In the genomic region with DNA sequence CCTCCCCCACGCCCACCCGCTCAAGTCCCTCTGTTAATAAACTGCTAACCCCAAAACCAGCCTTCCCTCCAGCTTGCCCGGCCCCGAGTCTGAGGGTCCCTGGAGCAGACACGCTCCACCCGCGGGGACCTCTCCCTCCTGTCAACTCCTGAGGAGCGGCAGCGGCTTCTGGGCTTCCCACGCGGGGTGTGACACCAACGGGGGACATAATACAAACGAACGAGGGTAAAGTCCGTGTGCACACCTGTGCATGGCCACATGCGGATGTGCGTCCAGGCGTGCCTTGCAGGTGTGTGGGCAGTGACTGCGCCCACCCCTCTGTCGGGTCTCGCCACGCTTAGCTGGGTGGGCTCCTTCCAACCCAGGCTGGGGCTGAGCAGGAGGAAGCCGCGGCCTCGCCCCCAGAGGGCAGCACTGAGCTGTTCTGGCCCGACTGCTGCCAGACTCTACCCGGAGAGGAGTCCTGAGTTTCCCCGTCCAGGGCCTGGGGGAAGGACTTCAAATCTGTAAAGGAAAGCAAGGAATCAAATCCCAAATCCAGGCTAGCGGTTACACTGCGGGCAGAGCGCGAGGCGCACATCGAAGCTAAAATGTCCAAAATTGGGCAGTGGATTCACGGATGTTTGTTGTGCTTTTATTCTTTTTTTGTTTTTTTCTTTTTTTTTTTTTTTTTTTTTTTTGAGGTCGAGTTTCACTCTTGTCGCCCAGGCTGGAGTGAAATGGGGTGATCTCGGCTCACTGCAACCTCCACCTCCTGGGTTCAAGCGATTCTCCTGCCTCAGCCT, we compare ENCODE assay signal across 8 cellular contexts. TPM values are rescaled to one million over a fixed set of nuclear protein-coding genes. Genes with fewer than 3 reads are reported as not detected.
DNase-seq lines count a peak whose midpoint lies in the region; ATAC-seq and TF ChIP-seq lines count a peak whose summit lies in the region.

No MANE protein-coding gene starts in this region.

- peak overlapping the region; percentile 66 for H3K4me3 Mint-ChIP-seq in activated T-helper 17 cell treated with anti-CD3 and anti-CD28 coated beads, Interleukin-2, amount 50 U/mL, for 72 hours
- H3K4me3 Mint-ChIP-seq in natural killer cell = peak overlapping the region; percentile 73
- H3K4me3 Mint-ChIP-seq in stimulated activated memory B cell treated with anti-CD40 and anti-IgM and Interleukin-4, amounts not matched to agents 10 μg/mL and 1 μg/mL and 100 μg/mL, for 72 hours = peak overlapping the region; percentile 79

- H3K4me1 Mint-ChIP-seq in activated T-helper 17 cell treated with anti-CD3 and anti-CD28 coated beads, Interleukin-2, amount 50 U/mL, for 72 hours = no peaks in the 10 kb centered on the region
- H3K4me1 Mint-ChIP-seq in natural killer cell = peaks cover 9 to 10% of the 10 kb centered on the region in 2 donors
- H3K4me1 Mint-ChIP-seq in stimulated activated memory B cell treated with anti-CD40 and anti-IgM and Interleukin-4, amounts not matched to agents 10 μg/mL and 1 μg/mL and 100 μg/mL, for 72 hours = peaks cover 11% of the 10 kb centered on the region

- H3K27me3 Mint-ChIP-seq in activated T-helper 17 cell treated with anti-CD3 and anti-CD28 coated beads, Interleukin-2, amount 50 U/mL, for 72 hours = no peaks in the 10 kb centered on the region
- H3K27me3 Mint-ChIP-seq in natural killer cell (ENCODE audit: low read depth in 2 of 2) = peaks cover 0 to 4% of the 10 kb centered on the region in 2 donors
- H3K27me3 Mint-ChIP-seq in stimulated activated memory B cell treated with anti-CD40 and anti-IgM and Interleukin-4, amounts not matched to agents 10 μg/mL and 1 μg/mL and 100 μg/mL, for 72 hours = no peaks in the 10 kb centered on the region

- peak; percentile 60 to 63 for DNase-seq in Kasumi-1 (lab: John Stamatoyannopoulos, UW)
- DNase-seq in RKO (ENCODE audit: low spot score) = peak; percentile 85
- peak; percentile 85 for DNase-seq in fibroblast of peridontal ligament (ENCODE audit: extremely low read depth)
- peak; percentile 81 for DNase-seq in natural killer cell

- ATAC-seq in activated T-helper 17 cell treated with anti-CD3 and anti-CD28 coated beads, Interleukin-2, amount 50 U/mL, for 72 hours (replicated peaks) = peak; percentile 91
- ATAC-seq in natural killer cell = peak; percentile 91 to 93 (median 92)
- peak; percentile 91 for ATAC-seq in stimulated activated memory B cell treated with anti-CD40 and anti-IgM and Interleukin-4, amounts not matched to agents 10 μg/mL and 1 μg/mL and 100 μg/mL, for 72 hours
- no peak for ATAC-seq in GM19351 (IDR thresholded peaks at IDR 0.05; ENCODE audit: unreplicated experiment)

- intact Hi-C loops in natural killer cell (cut with micrococcal nuclease) = loop anchor here (1.0 kb wide), 5 partner anchors 14 to 845 kb away; no protein-coding TSS in a partner anchor

- H3K9me3 Mint-ChIP-seq in activated T-helper 17 cell treated with anti-CD3 and anti-CD28 coated beads, Interleukin-2, amount 50 U/mL, for 72 hours = no peaks in the 10 kb centered on the region
- H3K9me3 Mint-ChIP-seq in natural killer cell = no peaks in the 10 kb centered on the region
- no peaks in the 10 kb centered on the region for H3K9me3 Mint-ChIP-seq in stimulated activated memory B cell treated with anti-CD40 and anti-IgM and Interleukin-4, amounts not matched to agents 10 μg/mL and 1 μg/mL and 100 μg/mL, for 72 hours

- peak overlapping the region; percentile 61 for H3K27ac Mint-ChIP-seq in activated T-helper 17 cell treated with anti-CD3 and anti-CD28 coated beads, Interleukin-2, amount 50 U/mL, for 72 hours
- H3K27ac Mint-ChIP-seq in natural killer cell = peak overlapping the region in 1 of 2 donors; percentile 41
- peak overlapping the region; percentile 77 for H3K27ac Mint-ChIP-seq in stimulated activated memory B cell treated with anti-CD40 and anti-IgM and Interleukin-4, amounts not matched to agents 10 μg/mL and 1 μg/mL and 100 μg/mL, for 72 hours

- no peaks in the 10 kb centered on the region for H3K36me3 Mint-ChIP-seq in activated T-helper 17 cell treated with anti-CD3 and anti-CD28 coated beads, Interleukin-2, amount 50 U/mL, for 72 hours (ENCODE audit: low read depth)
- H3K36me3 Mint-ChIP-seq in natural killer cell = no peaks in the 10 kb centered on the region
- no peaks in the 10 kb centered on the region for H3K36me3 Mint-ChIP-seq in stimulated activated memory B cell treated with anti-CD40 and anti-IgM and Interleukin-4, amounts not matched to agents 10 μg/mL and 1 μg/mL and 100 μg/mL, for 72 hours

- TF ChIP-seq CTCF in GM12875 (IDR thresholded peaks at IDR 0.05; ENCODE audit: borderline replicate concordance, insufficient read depth, low read depth, low read length) (peak; percentile 97), natural killer cell (IDR thresholded peaks at IDR 0.05) (peak; percentile 70)

- no peak overlapping the region for H3K4me3 ChIP-seq in GM12875 (ENCODE audit: low read depth, low read length)

RNA-seq across cellular contexts. Expression of a gene that starts 24.2 kb away (rescaled TPM):
- 1 to 10 TPM in 1 of 2 donors, under 1 TPM in 1; 0.58 to 2.5 TPM for total RNA-seq in activated T-helper 17 cell treated with anti-CD3 and anti-CD28 coated beads, Interleukin-2, amount 50 U/mL, for 72 hours
- not detected for total RNA-seq in natural killer cell

RNA-seq across cellular contexts. Expression of a gene that starts 36.0 kb away (rescaled TPM):
- total RNA-seq in activated T-helper 17 cell treated with anti-CD3 and anti-CD28 coated beads, Interleukin-2, amount 50 U/mL, for 72 hours = not detected
- total RNA-seq in natural killer cell = not detected

RNA-seq across cellular contexts. Expression of a gene that starts 40.1 kb away (rescaled TPM):
- total RNA-seq in activated T-helper 17 cell treated with anti-CD3 and anti-CD28 coated beads, Interleukin-2, amount 50 U/mL, for 72 hours = 100 to 1,000 TPM; 925 to 935 TPM
- total RNA-seq in natural killer cell = 1,000 to 10,000 TPM; 2,034 to 2,368 (median 2,279) TPM
